ENCODE assay signal across 1 cellular context in the genomic region with DNA sequence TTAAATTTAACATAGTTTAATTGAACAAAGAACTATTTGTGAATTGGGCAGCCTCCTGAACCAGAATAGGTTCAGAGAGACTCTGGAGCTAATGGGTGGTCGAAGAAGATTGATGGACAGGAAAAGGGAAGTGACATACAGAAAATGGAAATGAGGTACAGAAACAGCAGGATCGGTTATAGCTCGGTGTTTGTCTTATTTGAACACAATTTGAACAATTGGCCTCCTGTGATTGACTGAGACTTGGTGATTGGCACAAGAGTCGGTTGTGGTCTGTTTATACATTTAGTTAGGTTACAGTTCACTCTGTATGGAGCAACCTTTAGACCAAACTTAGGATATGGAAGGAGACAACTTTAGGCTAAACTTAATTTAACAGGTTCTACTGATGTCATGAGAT.
TF ChIP-seq lines count a peak whose summit lies in the region.

No MANE protein-coding gene starts in this region.

TF ChIP-seq in IMR-90, 13 proteins besides CTCF, POLR2A, EP300 and RAD21:
- TF ChIP-seq RCOR1 (IDR thresholded peaks at IDR 0.05; ENCODE audit: insufficient replicate concordance, low read length) (no peak), MAFK (IDR thresholded peaks at IDR 0.05; ENCODE audit: low read depth, low read length) (no peak), NFE2L2 (IDR thresholded peaks at IDR 0.05; ENCODE audit: low read depth, low read length) (no peak), RFX5 (IDR thresholded peaks at IDR 0.05; ENCODE audit: low read depth, low read length) (no peak), BHLHE40 (IDR thresholded peaks at IDR 0.05; ENCODE audit: low read depth, low read length) (no peak), MAZ (IDR thresholded peaks at IDR 0.05; ENCODE audit: borderline replicate concordance, low read depth, low read length) (no peak), SMC3 (IDR thresholded peaks at IDR 0.05; ENCODE audit: low read depth, low read length) (no peak), CEBPB (IDR thresholded peaks at IDR 0.05; ENCODE audit: low read depth, low read length) (no peak), USF2 (IDR thresholded peaks at IDR 0.05; ENCODE audit: low read depth, low read length) (no peak), MXI1 (IDR thresholded peaks at IDR 0.05; ENCODE audit: borderline replicate concordance, low read depth, low read length) (no peak), FOS (IDR thresholded peaks at IDR 0.05; ENCODE audit: low read depth, low read length) (no peak), CHD1 (IDR thresholded peaks at IDR 0.05; ENCODE audit: low read depth, low read length) (no peak)
- TF ChIP-seq, protein P1, sequence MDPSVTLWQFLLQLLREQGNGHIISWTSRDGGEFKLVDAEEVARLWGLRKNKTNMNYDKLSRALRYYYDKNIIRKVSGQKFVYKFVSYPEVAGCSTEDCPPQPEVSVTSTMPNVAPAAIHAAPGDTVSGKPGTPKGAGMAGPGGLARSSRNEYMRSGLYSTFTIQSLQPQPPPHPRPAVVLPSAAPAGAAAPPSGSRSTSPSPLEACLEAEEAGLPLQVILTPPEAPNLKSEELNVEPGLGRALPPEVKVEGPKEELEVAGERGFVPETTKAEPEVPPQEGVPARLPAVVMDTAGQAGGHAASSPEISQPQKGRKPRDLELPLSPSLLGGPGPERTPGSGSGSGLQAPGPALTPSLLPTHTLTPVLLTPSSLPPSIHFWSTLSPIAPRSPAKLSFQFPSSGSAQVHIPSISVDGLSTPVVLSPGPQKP (IDR thresholded peaks at IDR 0.05; ENCODE audit: borderline replicate concordance, low read depth, low read length), result no peak
